ENCODE assay signal across 16 cellular contexts in the genomic region with DNA sequence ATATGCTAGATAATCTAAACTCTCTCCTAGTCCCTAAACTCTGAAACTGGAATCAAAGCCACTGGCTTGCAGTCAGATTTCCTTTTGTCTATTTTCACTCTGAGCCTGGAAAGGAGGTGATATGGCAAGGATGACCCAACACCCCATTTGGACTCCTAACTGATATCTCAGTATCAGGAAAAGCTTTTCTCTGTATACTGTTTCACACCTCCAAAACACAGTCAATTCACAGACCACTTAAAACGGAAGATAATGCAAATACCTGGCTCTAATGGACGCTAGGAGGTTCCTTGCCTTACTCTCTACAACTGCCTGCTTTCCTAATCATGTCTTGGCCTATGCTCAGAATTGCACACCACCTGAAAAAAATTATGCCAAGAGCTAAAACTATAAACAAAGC. TPM values are rescaled to one million over a fixed set of nuclear protein-coding genes. Genes with fewer than 3 reads are reported as not detected.
DNase-seq lines count a peak whose midpoint lies in the region; ATAC-seq and TF ChIP-seq lines count a peak whose summit lies in the region.
"Had no signal": no experiment of that assay in that cellular context is flagged by ENCODE, and none has a peak within 500 bp of the region (broad histone marks: within the 10 kb centered on the region; RNA-seq: fewer than 3 reads in every experiment).

No MANE protein-coding gene starts in this region.

- H3K4me3 ChIP-seq in left ventricle myocardium inferior (no peak overlapping the region), hepatocyte (no peak overlapping the region), rectal smooth muscle tissue (ENCODE audit: low read length) (no peak overlapping the region), Peyer's patch (no peak overlapping the region)
- H3K4me3 ChIP-seq in CD8-positive, alpha-beta memory T cell (ENCODE audit: low read length), result no peak overlapping the region
- H3K4me3 ChIP-seq: A549, GM12878 had no signal

- no peaks in the 10 kb centered on the region for H3K9me3 ChIP-seq in left ventricle myocardium inferior (replicated peaks)
- H3K9me3 ChIP-seq in hepatocyte (ENCODE audit: low read depth), result no peaks in the 10 kb centered on the region
- H3K9me3 ChIP-seq in Peyer's patch, result no peaks in the 10 kb centered on the region
- H3K9me3 ChIP-seq in CD8-positive, alpha-beta memory T cell (ENCODE audit: low read length), result no peaks in the 10 kb centered on the region
- H3K9me3 ChIP-seq: A549 had no signal

- H3K4me2 ChIP-seq in hepatocyte, result no peak overlapping the region
- H3K4me2 ChIP-seq: A549, KMS-11 had no signal

- H3K36me3 ChIP-seq in left ventricle myocardium inferior (peaks cover 3% of the 10 kb centered on the region), hepatocyte (replicated peaks; ENCODE audit: insufficient read depth, low read depth) (no peaks in the 10 kb centered on the region), rectal smooth muscle tissue (ENCODE audit: control insufficient read depth, insufficient read depth, low read length) (no peaks in the 10 kb centered on the region), Peyer's patch (no peaks in the 10 kb centered on the region)
- H3K36me3 ChIP-seq in CD8-positive, alpha-beta memory T cell (ENCODE audit: insufficient read depth, low read length), result no peaks in the 10 kb centered on the region

- no peaks in the 10 kb centered on the region for H3K79me2 ChIP-seq in hepatocyte

- no peaks in the 10 kb centered on the region for H3K36me3 Mint-ChIP-seq in CD8-positive, alpha-beta memory T cell

- H3K27me3 ChIP-seq in left ventricle myocardium inferior (ENCODE audit: low read depth) (no peaks in the 10 kb centered on the region), hepatocyte (no peaks in the 10 kb centered on the region), rectal smooth muscle tissue (ENCODE audit: control insufficient read depth, insufficient read depth, low read length) (no peaks in the 10 kb centered on the region), Peyer's patch (no peaks in the 10 kb centered on the region)
- no peaks in the 10 kb centered on the region for H3K27me3 ChIP-seq in CD8-positive, alpha-beta memory T cell (ENCODE audit: insufficient read depth, low read length, poor library complexity, severe bottlenecking)

- no peak for DNase-seq in left ventricle myocardium inferior
- no peak for DNase-seq in left cardiac atrium
- no peak for DNase-seq in hepatocyte (ENCODE audit: low spot score)
- no peak for DNase-seq in Peyer's patch
- no peak for DNase-seq in C1 segment of cervical spinal cord (lab: John Stamatoyannopoulos, UW)
- no peak for DNase-seq in CD8-positive, alpha-beta memory T cell
- DNase-seq: MM.1S, NCI-H1105, NCI-H187, NCI-H446, SHP77 had no signal

- H4K20me1 ChIP-seq in hepatocyte (ENCODE audit: insufficient read depth, poor library complexity, severe bottlenecking), result no peaks in the 10 kb centered on the region

- no peaks in the 10 kb centered on the region for H3K4me1 Mint-ChIP-seq in CD8-positive, alpha-beta memory T cell

- H3K9me3 Mint-ChIP-seq in CD8-positive, alpha-beta memory T cell, result no peaks in the 10 kb centered on the region

- no peak overlapping the region for H2AFZ ChIP-seq in hepatocyte

- TF ChIP-seq POLR2A in Peyer's patch (IDR thresholded peaks at IDR 0.05), result no peak

- no peaks in the 10 kb centered on the region for H3K9me2 ChIP-seq in hepatocyte (replicated peaks; ENCODE audit: insufficient read depth)

- 52% methylated on average over 2 of the region's 2 CpGs for WGBS in hepatocyte (ENCODE audit: low lambda C conversion rate, missing lambda C conversion rate)

- no peak overlapping the region for H3K9ac ChIP-seq in rectal smooth muscle tissue (ENCODE audit: low read length)
- H3K9ac ChIP-seq: KMS-11 had no signal

- POLR2A ChIA-PET in CD8-positive, alpha-beta memory T cell (lab: Charles Lee), result no interaction called here

- H3K27ac Mint-ChIP-seq in CD8-positive, alpha-beta memory T cell, result no peak overlapping the region

- H3K4me1 ChIP-seq in left ventricle myocardium inferior, result peaks cover 17% of the 10 kb centered on the region
- no peaks in the 10 kb centered on the region for H3K4me1 ChIP-seq in hepatocyte (ENCODE audit: insufficient read depth)
- peaks cover 15% of the 10 kb centered on the region for H3K4me1 ChIP-seq in rectal smooth muscle tissue (ENCODE audit: control insufficient read depth, insufficient read depth, low read length)
- no peaks in the 10 kb centered on the region for H3K4me1 ChIP-seq in Peyer's patch
- no peaks in the 10 kb centered on the region for H3K4me1 ChIP-seq in CD8-positive, alpha-beta memory T cell (ENCODE audit: insufficient read depth, low read length)
- H3K4me1 ChIP-seq: A549 had no signal

- ATAC-seq in left cardiac atrium, result no peak
- ATAC-seq in GM18858 (IDR thresholded peaks at IDR 0.05; ENCODE audit: unreplicated experiment), result no peak
- ATAC-seq: A549, GM12878 had no signal

- intact Hi-C loops in left ventricle myocardium inferior (cut with micrococcal nuclease) (loop anchor here (10.0 kb wide), 1 partner anchor 97 kb away; no protein-coding TSS in a partner anchor), left cardiac atrium (cut with DNase I) (no loop called here)

- H3K4me3 Mint-ChIP-seq in CD8-positive, alpha-beta memory T cell, result no peak overlapping the region

- peak overlapping the region; percentile 43 for H3K27ac ChIP-seq in left ventricle myocardium inferior (replicated peaks)
- peak overlapping the region; percentile 10 for H3K27ac ChIP-seq in hepatocyte
- H3K27ac ChIP-seq in rectal smooth muscle tissue (ENCODE audit: low read depth, low read length), result peak overlapping the region; percentile 76
- no peak overlapping the region for H3K27ac ChIP-seq in Peyer's patch
- H3K27ac ChIP-seq in CD8-positive, alpha-beta memory T cell (ENCODE audit: low read depth, low read length), result no peak overlapping the region
- H3K27ac ChIP-seq: A549, KMS-11 had no signal

- TF ChIP-seq CTCF in left ventricle myocardium inferior (IDR thresholded peaks at IDR 0.05; ENCODE audit: borderline replicate concordance) (no peak), hepatocyte (IDR thresholded peaks at IDR 0.05; ENCODE audit: poor library complexity) (no peak), Peyer's patch (IDR thresholded peaks at IDR 0.05) (no peak)

- CTCF ChIA-PET in CD8-positive, alpha-beta memory T cell (lab: Charles Lee), result interaction anchor here (1.5 kb wide), 1 partner anchor 9 kb away, joined by 4 read pairs; no protein-coding TSS in a partner anchor

- peaks cover 3 to 33% of the 10 kb centered on the region in 2 donors for H3K27me3 Mint-ChIP-seq in CD8-positive, alpha-beta memory T cell

RNA-seq across cellular contexts. Expression of gene SPATA12, which starts 31.4 kb away (rescaled TPM):
- total RNA-seq in left ventricle myocardium inferior, result not detected
- total RNA-seq in left cardiac atrium, result not detected
- 0.08 and 0.10 TPM in 2 replicates for total RNA-seq in hepatocyte
- polyA plus RNA-seq in hepatocyte, result 0.25 and 1.2 TPM in 2 replicates
- not detected for total RNA-seq in Peyer's patch
- not detected for total RNA-seq in CD8-positive, alpha-beta memory T cell
- polyA plus RNA-seq in CD8-positive, alpha-beta memory T cell, result not detected

Comparison
In these comparisons a context has a peak if more than half of its experiments do, and no peak if none do; other contexts are left out.
1. H3K27ac ChIP-seq: peak in left ventricle myocardium inferior (single experiment), hepatocyte (single experiment) and rectal smooth muscle tissue (single experiment); none in Peyer's patch (0 of 4) and CD8-positive, alpha-beta memory T cell (single experiment).